ENCODE assay signal across 21 cellular contexts in genomic region chr15:29418178-29418577, GRCh38.
A peak's percentile ranks its signal among the peaks of the same experiment; 100 is the strongest.
DNase-seq lines count a peak whose midpoint lies in the region; ATAC-seq, FAIRE-seq and TF ChIP-seq lines count a peak whose summit lies in the region.
"Had no signal": no experiment of that assay in that cellular context is flagged by ENCODE, and none has a peak within 500 bp of the region (broad histone marks: within the 10 kb centered on the region; RNA-seq: fewer than 3 reads in every experiment).

No MANE protein-coding gene starts in this region.

- TF ChIP-seq POLR2A in GM12878 (IDR thresholded peaks at IDR 0.05; ENCODE audit: low read depth, low read length): no peak

- H3K4me1 ChIP-seq in GM12878 (ENCODE audit: control insufficient read depth, insufficient read depth, low read length) (no peaks in the 10 kb centered on the region), stomach smooth muscle (ENCODE audit: control insufficient read depth, insufficient read depth, low read length) (peaks cover 13% of the 10 kb centered on the region)

- TF ChIP-seq RAD21 in GM12878 (IDR thresholded peaks at IDR 0.05; ENCODE audit: insufficient read depth, low read depth, low read length): no peak

- BruUV-seq in GM12878 (replicated peaks; lab: Mats Ljungman, UMichigan): no TSS peak

- FAIRE-seq in GM12878 (lab: Jason Lieb, UNC): no peak
- FAIRE-seq: GM12891, H54 had no signal

- H2AFZ ChIP-seq in GM12878 (ENCODE audit: control insufficient read depth, low read depth, low read length): no peak overlapping the region
- H2AFZ ChIP-seq: GM23338 had no signal

- H3K4me1 Mint-ChIP-seq in neural crest cell: peaks cover 10% of the 10 kb centered on the region
- H3K4me1 Mint-ChIP-seq in stimulated activated memory B cell treated with anti-CD40 and anti-IgM and Interleukin-4, amounts not matched to agents 10 μg/mL and 1 μg/mL and 100 μg/mL, for 72 hours: peaks cover 8% of the 10 kb centered on the region
- H3K4me1 Mint-ChIP-seq in CD4-positive, alpha-beta T cell (ENCODE audit: low read depth): no peaks in the 10 kb centered on the region
- H3K4me1 Mint-ChIP-seq: CD14-positive monocyte; CD8-positive, alpha-beta memory T cell had no signal

- SMC1A ChIA-PET in GM12878 (lab: Charles Lee; ENCODE audit: uncharacterized antibody, unreplicated experiment): no interaction called here

- H3K9me3 Mint-ChIP-seq in neural crest cell: no peaks in the 10 kb centered on the region
- H3K9me3 Mint-ChIP-seq in stimulated activated memory B cell treated with anti-CD40 and anti-IgM and Interleukin-4, amounts not matched to agents 10 μg/mL and 1 μg/mL and 100 μg/mL, for 72 hours: peaks cover 14% of the 10 kb centered on the region
- no peaks in the 10 kb centered on the region for H3K9me3 Mint-ChIP-seq in CD4-positive, alpha-beta T cell

- RAD21 ChIA-PET in GM12878 (lab: Charles Lee; ENCODE audit: unreplicated experiment): no interaction called here

- peak overlapping the region; percentile 5 for H3K27ac Mint-ChIP-seq in neural crest cell (ENCODE audit: unreplicated experiment)
- H3K27ac Mint-ChIP-seq in stimulated activated memory B cell treated with anti-CD40 and anti-IgM and Interleukin-4, amounts not matched to agents 10 μg/mL and 1 μg/mL and 100 μg/mL, for 72 hours: no peak overlapping the region
- H3K27ac Mint-ChIP-seq in CD4-positive, alpha-beta T cell: no peak overlapping the region
- H3K27ac Mint-ChIP-seq: CD14-positive monocyte; CD8-positive, alpha-beta memory T cell; GM23338 had no signal

- H3K36me3 ChIP-seq in GM12878 (ENCODE audit: control insufficient read depth in 2 of 2, insufficient read depth in 2 of 2, low read length in 1 of 2) (no peaks in the 10 kb centered on the region), stomach smooth muscle (ENCODE audit: control insufficient read depth in 2 of 2, insufficient read depth in 2 of 2, low read length in 2 of 2) (no peaks in the 10 kb centered on the region)
- H3K36me3 ChIP-seq: BLaER1 had no signal

- H3K4me2 ChIP-seq in GM12878 (ENCODE audit: control insufficient read depth, insufficient read depth): peak overlapping the region; percentile 33; the same call in 1 of the 2 replicates
- H3K4me2 ChIP-seq: BLaER1, GM23338 had no signal

- H3K9ac ChIP-seq in GM12878 (ENCODE audit: control insufficient read depth, insufficient read depth, low read length) (no peak overlapping the region), stomach smooth muscle (ENCODE audit: low read length in 2 of 2) (no peak overlapping the region)
- H3K9ac ChIP-seq: BLaER1 had no signal

- H3K27me3 ChIP-seq in GM12878 (replicated peaks in 1 of 2; ENCODE audit: control insufficient read depth in 2 of 2, insufficient read depth in 2 of 2, low read length in 1 of 2) (no peaks in the 10 kb centered on the region), stomach smooth muscle (ENCODE audit: control insufficient read depth in 1 of 2, insufficient read depth in 2 of 2, low read length in 2 of 2) (no peaks in the 10 kb centered on the region)
- no peaks in the 10 kb centered on the region for H3K27me3 ChIP-seq in CD4-positive, alpha-beta T cell (ENCODE audit: control insufficient read depth, insufficient read depth, low read length)
- H3K27me3 ChIP-seq: BLaER1 had no signal

- ATAC-seq in GM18868 (IDR thresholded peaks at IDR 0.05; ENCODE audit: unreplicated experiment): peak; percentile 27
- no peak for ATAC-seq in GM12878
- ATAC-seq in stimulated activated memory B cell treated with anti-CD40 and anti-IgM and Interleukin-4, amounts not matched to agents 10 μg/mL and 1 μg/mL and 100 μg/mL, for 72 hours: no peak
- ATAC-seq in CD4-positive, alpha-beta T cell (ENCODE audit: poor library complexity): no peak
- ATAC-seq: GM23338 had no signal

- intact Hi-C loops in GM12878 (cut with micrococcal nuclease; ENCODE audit: unreplicated experiment): no loop called here
- intact Hi-C loops in CD4-positive, alpha-beta T cell (cut with DNase I, micrococcal nuclease): loop anchor here in 1 of 2 experiments (5.0 kb wide), 1 partner anchor 49 kb away; no protein-coding TSS in a partner anchor

- no peaks in the 10 kb centered on the region for H3K36me3 Mint-ChIP-seq in neural crest cell (ENCODE audit: low read depth)
- H3K36me3 Mint-ChIP-seq in stimulated activated memory B cell treated with anti-CD40 and anti-IgM and Interleukin-4, amounts not matched to agents 10 μg/mL and 1 μg/mL and 100 μg/mL, for 72 hours: no peaks in the 10 kb centered on the region
- no peaks in the 10 kb centered on the region for H3K36me3 Mint-ChIP-seq in CD4-positive, alpha-beta T cell (ENCODE audit: low read depth)
- H3K36me3 Mint-ChIP-seq: CD14-positive monocyte; CD8-positive, alpha-beta memory T cell had no signal

- TF ChIP-seq CTCF in GM12878 (IDR thresholded peaks at IDR 0.05 in 2 of 3, conservative IDR thresholded peaks at IDR 0.05 in 1 of 3; ENCODE audit: control insufficient read depth in 2 of 3, extremely low read depth in 1 of 3, insufficient read depth in 1 of 3, low read depth in 3 of 3, low read length in 3 of 3): no peak
- TF ChIP-seq CTCF in neural crest cell (conservative IDR thresholded peaks at IDR 0.05): no peak
- TF ChIP-seq CTCF in CD4-positive, alpha-beta T cell (IDR thresholded peaks at IDR 0.05): no peak

- H3K9me3 ChIP-seq in GM12878 (replicated peaks; ENCODE audit: control insufficient read depth, insufficient read depth, low read length) (no peaks in the 10 kb centered on the region), stomach smooth muscle (ENCODE audit: control insufficient read depth in 2 of 2, low read length in 2 of 2) (no peaks in the 10 kb centered on the region)
- no peaks in the 10 kb centered on the region for H3K9me3 ChIP-seq in CD4-positive, alpha-beta T cell (ENCODE audit: control insufficient read depth, low read length)
- H3K9me3 ChIP-seq: BLaER1 had no signal

- no peak for TF ChIP-seq EP300 in GM12878 (IDR thresholded peaks at IDR 0.05; ENCODE audit: borderline replicate concordance in 1 of 2, control insufficient read depth in 1 of 2, low read depth in 2 of 2, low read length in 2 of 2)

- in situ Hi-C loops in GM12878 (cut with MboI): no loop called here

- WGBS in GM12878 (ENCODE audit: insufficient coverage, insufficient replicate concordance, low lambda C conversion rate, missing lambda C conversion rate): 41% methylated on average over 4 of the region's 4 CpGs

- no peaks in the 10 kb centered on the region for H3K79me2 ChIP-seq in GM12878 (ENCODE audit: control insufficient read depth, insufficient read depth, low read length)

- H4K20me1 ChIP-seq in GM12878 (ENCODE audit: control insufficient read depth, insufficient read depth): no peaks in the 10 kb centered on the region
- H4K20me1 ChIP-seq: BLaER1 had no signal

- POLR2A ChIA-PET in GM12878 (lab: Charles Lee): no interaction called here
- POLR2A ChIA-PET in CD4-positive, alpha-beta T cell (lab: Charles Lee): no interaction called here

- H3K4me3 Mint-ChIP-seq in neural crest cell: no peak overlapping the region
- no peak overlapping the region for H3K4me3 Mint-ChIP-seq in stimulated activated memory B cell treated with anti-CD40 and anti-IgM and Interleukin-4, amounts not matched to agents 10 μg/mL and 1 μg/mL and 100 μg/mL, for 72 hours
- H3K4me3 Mint-ChIP-seq in CD4-positive, alpha-beta T cell: no peak overlapping the region
- H3K4me3 Mint-ChIP-seq: CD14-positive monocyte; CD8-positive, alpha-beta memory T cell; GM23338 had no signal

- DNase-seq in GM12878 (ENCODE audit: low read depth, low spot score) (no peak), neural crest cell (ENCODE audit: low read depth, low spot score) (no peak), iPS-NIHi11 (ENCODE audit: low spot score) (no peak)
- DNase-seq in CD4-positive, alpha-beta T cell: no peak
- DNase-seq: 8988T; CD8-positive, alpha-beta memory T cell; COR-L47; DMS 273 treated with DMSO at 0.1 percent for 48 hours; DMS53; DND-41; EL; HCEC 1CT had no signal

- H3K27me3 Mint-ChIP-seq in neural crest cell (ENCODE audit: low read depth): no peaks in the 10 kb centered on the region
- peaks cover 14% of the 10 kb centered on the region for H3K27me3 Mint-ChIP-seq in stimulated activated memory B cell treated with anti-CD40 and anti-IgM and Interleukin-4, amounts not matched to agents 10 μg/mL and 1 μg/mL and 100 μg/mL, for 72 hours
- peaks cover 12% of the 10 kb centered on the region for H3K27me3 Mint-ChIP-seq in CD4-positive, alpha-beta T cell

- CTCF ChIA-PET in GM12878 (lab: Yijun Ruan, JAX): no interaction called here
- CTCF ChIA-PET in CD4-positive, alpha-beta T cell (lab: Charles Lee): no interaction called here

- H3K4me3 ChIP-seq in GM12878 (no peak overlapping the region), stomach smooth muscle (ENCODE audit: low read length in 2 of 2) (no peak overlapping the region)
- H3K4me3 ChIP-seq: BLaER1, GM23338 had no signal

- no peak overlapping the region for H3K27ac ChIP-seq in GM12878 (ENCODE audit: control insufficient read depth, insufficient read depth)
- H3K27ac ChIP-seq in stomach smooth muscle (ENCODE audit: low read length): peak overlapping the region; percentile 69
- no peak overlapping the region for H3K27ac ChIP-seq in CD4-positive, alpha-beta T cell (ENCODE audit: low read depth, low read length)
- H3K27ac ChIP-seq: BLaER1, HL-60 had no signal

TF ChIP-seq in GM12878, 131 proteins besides CTCF, POLR2A, EP300 and RAD21 (continues in another document):
- no peak for TF ChIP-seq BCL3 (IDR thresholded peaks at IDR 0.05; ENCODE audit: borderline replicate concordance, insufficient read depth, low read depth, low read length, poor library complexity, severe bottlenecking)
- no peak for TF ChIP-seq STAT3 (IDR thresholded peaks at IDR 0.05; ENCODE audit: low read depth, low read length)
- TF ChIP-seq CHD1 (IDR thresholded peaks at IDR 0.05; ENCODE audit: low read depth, low read length): no peak
- TF ChIP-seq E2F4 (IDR thresholded peaks at IDR 0.05; ENCODE audit: low read depth, low read length): no peak
- TF ChIP-seq ZZZ3 (IDR thresholded peaks at IDR 0.05; ENCODE audit: control insufficient read depth, insufficient read length, low read depth): no peak
